Comparison of ENCODE assay signal across 15 cellular contexts in genomic region chr2:15840173-15840572, GRCh38.
"Had no signal": no experiment of that assay in that cellular context is flagged by ENCODE, and none has a peak within 500 bp of the region (broad histone marks: within the 10 kb centered on the region; RNA-seq: fewer than 3 reads in every experiment).

No MANE protein-coding gene starts in this region.

- H3K27me3 ChIP-seq: tibial artery had no signal

- FAIRE-seq: endothelial cell of umbilical vein had no signal

- ATAC-seq: activated CD4-positive, CD25-positive, alpha-beta regulatory T cell treated with anti-CD3 and anti-CD28 coated beads, Interleukin-2, amount 50 U/mL, for 24 hours; left lobe of liver; natural killer cell; right cardiac atrium; stimulated activated memory B cell treated with anti-CD40 and anti-IgM and Interleukin-4, amounts not matched to agents 10 μg/mL and 1 μg/mL and 100 μg/mL, for 72 hours had no signal

- DNase-seq: activated CD4-positive, alpha-beta T cell treated with anti-CD3 and anti-CD28 coated beads, Interleukin-2, amount 50 U/mL, for 4 hours; activated gamma-delta T cell treated with Interleukin-2 at 50 U/mL for 16 hours; activated naive CD8-positive, alpha-beta T cell treated with anti-CD3 and anti-CD28 coated beads, Interleukin-2, amount 10 ng/mL, durations not matched to agents 7 days and 5 days; activated T-cell treated with anti-CD3 and anti-CD28 coated beads, Interleukin-2, amount 50 U/mL, for 48 hours; anterior cingulate cortex; effector CD4-positive, alpha-beta T cell; natural killer cell; nucleus accumbens; right cardiac atrium; SW 1271; tibial artery had no signal

- H3K9me3 ChIP-seq: tibial artery had no signal

- H3K4me1 ChIP-seq: tibial artery had no signal

- H3K4me3 ChIP-seq: tibial artery had no signal

- H3K36me3 ChIP-seq: tibial artery had no signal

- H3K27ac ChIP-seq: tibial artery had no signal
